In genomic region chr1:229835226-229835625, GRCh38 we compare ENCODE assay signal across 24 cellular contexts.
"Had no signal": no experiment of that assay in that cellular context is flagged by ENCODE, and none has a peak within 500 bp of the region (broad histone marks: within the 10 kb centered on the region; RNA-seq: fewer than 3 reads in every experiment).

No MANE protein-coding gene starts in this region.

- H3K4me1 ChIP-seq: left ventricle myocardium inferior, neural progenitor cell, parathyroid adenoma, right atrium auricular region, upper lobe of left lung, vagina had no signal

- H3K4me3 ChIP-seq: left ventricle myocardium inferior, lung, neural progenitor cell, right atrium auricular region, right lobe of liver, smooth muscle cell, transverse colon, upper lobe of left lung, vagina had no signal

- H3K4me2 ChIP-seq: neural progenitor cell, smooth muscle cell had no signal

- H3K9me3 ChIP-seq: left ventricle myocardium inferior, neutrophil, right atrium auricular region, right lobe of liver, transverse colon, upper lobe of left lung, vagina had no signal

- H3K79me2 ChIP-seq: parathyroid adenoma had no signal

- H3K27ac ChIP-seq: left ventricle myocardium inferior, neural progenitor cell, neutrophil, parathyroid adenoma, right atrium auricular region, right lobe of liver, transverse colon, upper lobe of left lung, vagina had no signal

- DNase-seq: islet precursor cell; left ventricle myocardium inferior; mesendoderm; naive B cell; natural killer cell; nephron progenitor cell; occipital lobe; right lobe of liver; stimulated activated CD4-positive, alpha-beta T cell treated with anti-CD3 and anti-CD28 coated beads, Interleukin-1b, Interleukin-23, amount 100 ng/mL, for 48 hours; stimulated activated CD4-positive, alpha-beta T cell treated with anti-CD3 and anti-CD28 coated beads, Interleukin-2, amount 100 ng/mL, for 48 hours; stimulated activated CD4-positive, alpha-beta T cell treated with anti-CD3 and anti-CD28 coated beads, Interleukin-4, amount 100 ng/mL, for 4 hours; stimulated activated CD8-positive, alpha-beta memory T cell treated with anti-CD3 and anti-CD28 coated beads, Interleukin-4, amount 100 ng/mL, for 48 hours; stimulated activated naive CD4-positive, alpha-beta T cell treated with Interleukin-2 at 50 U/mL for 16 hours; stimulated activated naive CD8-positive, alpha-beta T cell treated with anti-CD3 and anti-CD28 coated beads, Interleukin-15, amount 100 ng/mL, for 72 hours; substantia nigra; transverse colon; upper lobe of left lung had no signal

- H2AFZ ChIP-seq: neural progenitor cell, parathyroid adenoma had no signal

- H3K9ac ChIP-seq: neural progenitor cell, parathyroid adenoma had no signal

- H3K36me3 ChIP-seq: left ventricle myocardium inferior, neural progenitor cell, neutrophil, right atrium auricular region, right lobe of liver, transverse colon, upper lobe of left lung, vagina had no signal

- H3K27me3 ChIP-seq: neural progenitor cell, neutrophil, right atrium auricular region, right lobe of liver, transverse colon, upper lobe of left lung, vagina had no signal
